28 cellular contexts compared by ENCODE assay signal in the genomic region with DNA sequence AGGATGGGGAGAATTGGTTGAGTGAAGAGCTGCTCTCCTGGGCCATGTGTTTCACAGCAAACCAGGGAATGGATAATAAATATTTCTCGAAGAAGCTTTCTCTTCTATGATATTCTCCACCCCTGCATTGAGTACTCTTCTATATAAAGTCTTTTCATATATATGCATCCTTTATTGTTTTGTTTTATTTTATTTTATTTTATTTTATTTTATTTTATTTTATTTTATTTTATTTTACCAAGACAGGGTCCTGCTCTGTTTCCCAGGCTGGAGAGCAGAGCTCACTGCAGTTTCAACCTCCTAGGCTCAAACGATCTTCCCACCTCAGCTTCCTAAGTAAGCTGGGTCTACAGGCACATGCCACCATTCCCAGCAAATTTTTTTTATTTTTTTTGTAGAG.
"Had no signal": no experiment of that assay in that cellular context is flagged by ENCODE, and none has a peak within 500 bp of the region (broad histone marks: within the 10 kb centered on the region; RNA-seq: fewer than 3 reads in every experiment).

No MANE protein-coding gene starts in this region.

- H3K27me3 Mint-ChIP-seq: progenitor cell of endocrine pancreas had no signal

- H2AFZ ChIP-seq: neural progenitor cell had no signal

- H3K27ac Mint-ChIP-seq: natural killer cell; neural progenitor cell; progenitor cell of endocrine pancreas; stimulated activated effector memory CD8-positive, alpha-beta T cell treated with anti-CD3 and anti-CD28 coated beads, Interleukin-12 subunit alpha, Interleukin-12 subunit beta, amount 100 ng/mL, for 72 hours; stimulated activated naive B cell treated with anti-CD40 and anti-IgM and Interleukin-4, amounts not matched to agents 10 μg/mL and 1 μg/mL and 100 μg/mL, for 72 hours; stimulated activated naive CD8-positive, alpha-beta T cell treated with anti-CD3 and anti-CD28 coated beads, Interleukin-15, Interleukin-2, amounts not matched to agents 100 ng/mL and 50 ng/mL, for 24 hours had no signal

- H3K9ac ChIP-seq: neural progenitor cell, parathyroid adenoma had no signal

- H3K36me3 ChIP-seq: neural progenitor cell, ovary, right lobe of liver, sigmoid colon, stomach, thoracic aorta, thyroid gland, tibial nerve, upper lobe of left lung, vagina had no signal

- H3K4me3 Mint-ChIP-seq: natural killer cell; nephron; neural progenitor cell; stimulated activated effector memory CD8-positive, alpha-beta T cell treated with anti-CD3 and anti-CD28 coated beads, Interleukin-12 subunit alpha, Interleukin-12 subunit beta, amount 100 ng/mL, for 72 hours; stimulated activated naive B cell treated with anti-CD40 and anti-IgM and Interleukin-4, amounts not matched to agents 10 μg/mL and 1 μg/mL and 100 μg/mL, for 72 hours; stimulated activated naive CD8-positive, alpha-beta T cell treated with anti-CD3 and anti-CD28 coated beads, Interleukin-15, Interleukin-2, amounts not matched to agents 100 ng/mL and 50 ng/mL, for 24 hours had no signal

- H3K27ac ChIP-seq: neural progenitor cell, ovary, parathyroid adenoma, psoas muscle, sigmoid colon, stomach, thoracic aorta, thyroid gland, tibial nerve, upper lobe of left lung, vagina had no signal

- H3K4me2 ChIP-seq: neural progenitor cell had no signal

- H3K36me3 Mint-ChIP-seq: natural killer cell; neural progenitor cell; stimulated activated effector memory CD8-positive, alpha-beta T cell treated with anti-CD3 and anti-CD28 coated beads, Interleukin-12 subunit alpha, Interleukin-12 subunit beta, amount 100 ng/mL, for 72 hours; stimulated activated naive B cell treated with anti-CD40 and anti-IgM and Interleukin-4, amounts not matched to agents 10 μg/mL and 1 μg/mL and 100 μg/mL, for 72 hours had no signal

- DNase-seq: natural killer cell; occipital lobe; ovary; posterior cingulate gyrus; psoas muscle; right cardiac atrium; right lobe of liver; sigmoid colon; small intestine; stimulated activated CD4-positive, alpha-beta T cell treated with anti-CD3 and anti-CD28 coated beads, Interleukin-15, amount 100 ng/mL, for 24 hours; stimulated activated CD4-positive, alpha-beta T cell treated with anti-CD3 and anti-CD28 coated beads, Interleukin-2, amount 100 ng/mL, for 24 hours; stimulated activated CD4-positive, alpha-beta T cell treated with anti-CD3 and anti-CD28 coated beads, Interleukin-2, amount 100 ng/mL, for 48 hours; stimulated activated CD4-positive, alpha-beta T cell treated with anti-CD3 and anti-CD28 coated beads, Interleukin-4, amount 100 ng/mL, for 24 hours; stimulated activated naive B cell treated with anti-CD40 and anti-IgM and Interleukin-4, amounts not matched to agents 10 μg/mL and 1 μg/mL and 100 μg/mL, for 72 hours; stimulated activated naive CD4-positive, alpha-beta T cell treated with Interleukin-2 at 50 U/mL for 16 hours; stomach; thyroid gland; trophoblast cell; upper lobe of left lung had no signal

- H3K27me3 ChIP-seq: neural progenitor cell, ovary, right lobe of liver, sigmoid colon, stomach, thyroid gland, tibial nerve, upper lobe of left lung, vagina had no signal

- H3K4me3 ChIP-seq: neural progenitor cell, ovary, psoas muscle, right lobe of liver, sigmoid colon, stomach, thoracic aorta, thyroid gland, tibial nerve, upper lobe of left lung, vagina had no signal

- H3K4me1 ChIP-seq: neural progenitor cell, psoas muscle, sigmoid colon, thyroid gland, tibial nerve, upper lobe of left lung, vagina had no signal

- H3K9me3 Mint-ChIP-seq: natural killer cell; nephron; neural progenitor cell; stimulated activated effector memory CD8-positive, alpha-beta T cell treated with anti-CD3 and anti-CD28 coated beads, Interleukin-12 subunit alpha, Interleukin-12 subunit beta, amount 100 ng/mL, for 72 hours; stimulated activated naive B cell treated with anti-CD40 and anti-IgM and Interleukin-4, amounts not matched to agents 10 μg/mL and 1 μg/mL and 100 μg/mL, for 72 hours; stimulated activated naive CD8-positive, alpha-beta T cell treated with anti-CD3 and anti-CD28 coated beads, Interleukin-15, Interleukin-2, amounts not matched to agents 100 ng/mL and 50 ng/mL, for 24 hours had no signal

- H3K4me1 Mint-ChIP-seq: natural killer cell; stimulated activated naive B cell treated with anti-CD40 and anti-IgM and Interleukin-4, amounts not matched to agents 10 μg/mL and 1 μg/mL and 100 μg/mL, for 72 hours had no signal

- ATAC-seq: natural killer cell; psoas muscle; right cardiac atrium; stimulated activated effector memory CD8-positive, alpha-beta T cell treated with anti-CD3 and anti-CD28 coated beads, Interleukin-12 subunit alpha, Interleukin-12 subunit beta, amount 100 ng/mL, for 72 hours; stimulated activated naive B cell treated with anti-CD40 and anti-IgM and Interleukin-4, amounts not matched to agents 10 μg/mL and 1 μg/mL and 100 μg/mL, for 72 hours had no signal
